ENCODE assay signal across 8 cellular contexts in the genomic region with DNA sequence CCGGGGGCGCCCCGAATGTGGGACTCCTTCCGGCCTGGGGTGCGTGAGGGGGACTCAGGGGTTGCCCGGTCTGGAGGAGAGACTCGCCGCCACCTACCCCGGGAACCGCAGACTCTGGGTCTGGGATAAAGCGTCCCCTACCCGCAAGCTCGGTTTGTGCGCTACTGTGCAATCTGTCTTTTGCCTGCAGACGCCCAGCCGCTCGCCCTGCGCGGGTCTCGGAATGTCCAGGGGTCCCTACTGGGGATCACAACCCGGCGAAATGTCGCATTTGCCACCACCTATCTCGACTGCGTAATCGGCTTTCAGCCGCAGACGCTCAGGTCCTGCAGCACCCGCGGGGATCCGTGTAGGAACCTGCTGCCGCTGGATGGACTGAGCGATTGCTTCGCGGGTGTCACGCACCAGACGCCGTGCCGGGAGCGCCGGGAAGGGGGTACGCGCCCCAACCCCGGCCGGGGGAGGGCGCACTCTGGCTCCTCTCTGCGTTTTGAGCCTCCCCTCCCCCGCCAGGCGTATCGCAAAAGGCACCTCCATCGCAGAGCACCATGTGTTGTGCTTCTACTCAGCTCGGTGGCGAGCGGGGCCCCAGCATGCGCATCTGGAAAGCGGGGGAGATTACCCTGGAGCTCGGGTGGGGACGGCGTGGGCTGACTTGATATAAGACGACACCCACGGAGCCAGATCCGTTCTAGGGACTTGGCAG. TPM values are rescaled to one million over a fixed set of nuclear protein-coding genes. Genes with fewer than 3 reads are reported as not detected.
DNase-seq lines count a peak whose midpoint lies in the region; ATAC-seq lines count a peak whose summit lies in the region.

No MANE protein-coding gene starts in this region.

- ATAC-seq in GM21717 (IDR thresholded peaks at IDR 0.05; ENCODE audit: unreplicated experiment): peak; percentile 28

- DNase-seq in D341Med (ENCODE audit: low spot score) (peak; percentile 79), NCI-H1092 (lab: John Stamatoyannopoulos, UW) (peak; percentile 42), H4 (ENCODE audit: low spot score) (no peak)
- DNase-seq in activated CD4-positive, CD25-positive, alpha-beta regulatory T cell (lab: John Stamatoyannopoulos, UW): peak; percentile 48 to 64 (median 52)
- peak; percentile 69 for DNase-seq in central memory CD4-positive, alpha-beta T cell
- DNase-seq in stimulated activated CD4-positive, alpha-beta T cell treated with anti-CD3 and anti-CD28 coated beads, Interleukin-1b, Interleukin-23, amount 100 ng/mL, for 4 hours (ENCODE audit: low read depth in 2 of 2): peak; percentile 65 to 70

- H3K27me3 ChIP-seq in layer of hippocampus (ENCODE audit: control insufficient read depth, insufficient read depth, low read length): no peaks in the 10 kb centered on the region

- peak overlapping the region; percentile 88 for H3K27ac ChIP-seq in layer of hippocampus (ENCODE audit: low read depth, low read length)

RNA-seq across cellular contexts. Expression of gene PTPRA, which starts 0.8 kb away (rescaled TPM):
- 23.3 and 30.1 TPM in 2 replicates for total RNA-seq in H4 (2014; rRNA removed; shearing (Covaris generic))

RNA-seq across cellular contexts. Expression of gene VPS16, which starts 31.9 kb away (rescaled TPM):
- total RNA-seq in H4 (2014; rRNA removed; shearing (Covaris generic)): 26.3 and 30.7 TPM in 2 replicates

RNA-seq across cellular contexts. Expression of gene PCED1A, which starts 32.0 kb away (rescaled TPM):
- 10.9 and 24.5 TPM in 2 replicates for total RNA-seq in H4 (2014; rRNA removed; shearing (Covaris generic))

RNA-seq across cellular contexts. Expression of gene TMEM239, which starts 56.3 kb away (rescaled TPM):
- not detected in 2 replicates for total RNA-seq in H4 (2014; rRNA removed; shearing (Covaris generic))

RNA-seq across cellular contexts. Expression of gene C20orf141, which starts 57.7 kb away (rescaled TPM):
- total RNA-seq in H4 (2014; rRNA removed; shearing (Covaris generic)): not detected in 2 replicates
